Comparison of ENCODE assay signal across 1 cellular context in genomic region chr4:41655177-41655576, GRCh38.
TF ChIP-seq lines count a peak whose summit lies in the region.

No MANE protein-coding gene starts in this region.

TF ChIP-seq in SK-N-SH, 30 proteins besides CTCF, POLR2A, EP300 and RAD21 (continued from another document):
- TF ChIP-seq, protein P1, sequence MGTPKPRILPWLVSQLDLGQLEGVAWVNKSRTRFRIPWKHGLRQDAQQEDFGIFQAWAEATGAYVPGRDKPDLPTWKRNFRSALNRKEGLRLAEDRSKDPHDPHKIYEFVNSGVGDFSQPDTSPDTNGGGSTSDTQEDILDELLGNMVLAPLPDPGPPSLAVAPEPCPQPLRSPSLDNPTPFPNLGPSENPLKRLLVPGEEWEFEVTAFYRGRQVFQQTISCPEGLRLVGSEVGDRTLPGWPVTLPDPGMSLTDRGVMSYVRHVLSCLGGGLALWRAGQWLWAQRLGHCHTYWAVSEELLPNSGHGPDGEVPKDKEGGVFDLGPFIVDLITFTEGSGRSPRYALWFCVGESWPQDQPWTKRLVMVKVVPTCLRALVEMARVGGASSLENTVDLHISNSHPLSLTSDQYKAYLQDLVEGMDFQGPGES (IDR thresholded peaks at IDR 0.05; ENCODE audit: low read depth, low read length) = no peak
- TF ChIP-seq MAX (IDR thresholded peaks at IDR 0.05; ENCODE audit: low read depth) (no peak), NRF1 (IDR thresholded peaks at IDR 0.05; ENCODE audit: low read depth, low read length) (no peak), MXI1 (IDR thresholded peaks at IDR 0.05; ENCODE audit: low read depth, low read length) (no peak), TCF12 (IDR thresholded peaks at IDR 0.05) (no peak), ZBTB33 (IDR thresholded peaks at IDR 0.05; ENCODE audit: borderline replicate concordance, low read depth) (no peak), JUND (IDR thresholded peaks at IDR 0.05) (no peak), GATA2 (CRISPR knock-in tag; IDR thresholded peaks at IDR 0.05) (no peak), YY1 (IDR thresholded peaks at IDR 0.05; ENCODE audit: low read depth) (no peak), TEAD4 (IDR thresholded peaks at IDR 0.05; ENCODE audit: borderline replicate concordance, insufficient read depth) (no peak), FOSL2 (IDR thresholded peaks at IDR 0.05; ENCODE audit: borderline replicate concordance, low read depth) (no peak), POLR2AphosphoS5 (IDR thresholded peaks at IDR 0.05; ENCODE audit: low read depth, low read length) (no peak), CHD2 (IDR thresholded peaks at IDR 0.05; ENCODE audit: low read length, partially characterized antibody) (no peak), REST (IDR thresholded peaks at IDR 0.05; ENCODE audit: low read depth, low read length) (no peak)
